Comparison of ENCODE assay signal across 1 cellular context in the genomic region with DNA sequence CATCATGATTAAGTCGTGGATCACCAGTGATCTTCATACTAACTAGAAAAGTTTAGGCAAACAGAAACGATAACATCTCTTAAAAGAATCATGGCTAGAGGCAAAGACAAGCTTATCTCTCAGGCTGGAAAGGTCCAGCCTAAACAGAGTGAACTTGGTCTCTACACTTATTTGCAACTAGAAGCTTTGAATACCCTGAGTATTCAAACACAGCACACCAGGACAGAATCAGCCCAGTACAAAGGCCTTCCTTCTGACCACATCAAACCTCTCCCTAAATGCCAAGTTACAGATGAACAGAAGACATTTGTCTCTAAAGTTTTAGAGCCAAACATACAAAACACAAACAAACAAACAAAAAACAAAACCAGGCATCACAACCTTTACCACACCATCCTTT.
TF ChIP-seq lines count a peak whose summit lies in the region.

No MANE protein-coding gene starts in this region.

TF ChIP-seq in GM23338, 12 proteins besides CTCF, POLR2A, EP300 and RAD21 (continued from another document):
- TF ChIP-seq, protein P1, sequence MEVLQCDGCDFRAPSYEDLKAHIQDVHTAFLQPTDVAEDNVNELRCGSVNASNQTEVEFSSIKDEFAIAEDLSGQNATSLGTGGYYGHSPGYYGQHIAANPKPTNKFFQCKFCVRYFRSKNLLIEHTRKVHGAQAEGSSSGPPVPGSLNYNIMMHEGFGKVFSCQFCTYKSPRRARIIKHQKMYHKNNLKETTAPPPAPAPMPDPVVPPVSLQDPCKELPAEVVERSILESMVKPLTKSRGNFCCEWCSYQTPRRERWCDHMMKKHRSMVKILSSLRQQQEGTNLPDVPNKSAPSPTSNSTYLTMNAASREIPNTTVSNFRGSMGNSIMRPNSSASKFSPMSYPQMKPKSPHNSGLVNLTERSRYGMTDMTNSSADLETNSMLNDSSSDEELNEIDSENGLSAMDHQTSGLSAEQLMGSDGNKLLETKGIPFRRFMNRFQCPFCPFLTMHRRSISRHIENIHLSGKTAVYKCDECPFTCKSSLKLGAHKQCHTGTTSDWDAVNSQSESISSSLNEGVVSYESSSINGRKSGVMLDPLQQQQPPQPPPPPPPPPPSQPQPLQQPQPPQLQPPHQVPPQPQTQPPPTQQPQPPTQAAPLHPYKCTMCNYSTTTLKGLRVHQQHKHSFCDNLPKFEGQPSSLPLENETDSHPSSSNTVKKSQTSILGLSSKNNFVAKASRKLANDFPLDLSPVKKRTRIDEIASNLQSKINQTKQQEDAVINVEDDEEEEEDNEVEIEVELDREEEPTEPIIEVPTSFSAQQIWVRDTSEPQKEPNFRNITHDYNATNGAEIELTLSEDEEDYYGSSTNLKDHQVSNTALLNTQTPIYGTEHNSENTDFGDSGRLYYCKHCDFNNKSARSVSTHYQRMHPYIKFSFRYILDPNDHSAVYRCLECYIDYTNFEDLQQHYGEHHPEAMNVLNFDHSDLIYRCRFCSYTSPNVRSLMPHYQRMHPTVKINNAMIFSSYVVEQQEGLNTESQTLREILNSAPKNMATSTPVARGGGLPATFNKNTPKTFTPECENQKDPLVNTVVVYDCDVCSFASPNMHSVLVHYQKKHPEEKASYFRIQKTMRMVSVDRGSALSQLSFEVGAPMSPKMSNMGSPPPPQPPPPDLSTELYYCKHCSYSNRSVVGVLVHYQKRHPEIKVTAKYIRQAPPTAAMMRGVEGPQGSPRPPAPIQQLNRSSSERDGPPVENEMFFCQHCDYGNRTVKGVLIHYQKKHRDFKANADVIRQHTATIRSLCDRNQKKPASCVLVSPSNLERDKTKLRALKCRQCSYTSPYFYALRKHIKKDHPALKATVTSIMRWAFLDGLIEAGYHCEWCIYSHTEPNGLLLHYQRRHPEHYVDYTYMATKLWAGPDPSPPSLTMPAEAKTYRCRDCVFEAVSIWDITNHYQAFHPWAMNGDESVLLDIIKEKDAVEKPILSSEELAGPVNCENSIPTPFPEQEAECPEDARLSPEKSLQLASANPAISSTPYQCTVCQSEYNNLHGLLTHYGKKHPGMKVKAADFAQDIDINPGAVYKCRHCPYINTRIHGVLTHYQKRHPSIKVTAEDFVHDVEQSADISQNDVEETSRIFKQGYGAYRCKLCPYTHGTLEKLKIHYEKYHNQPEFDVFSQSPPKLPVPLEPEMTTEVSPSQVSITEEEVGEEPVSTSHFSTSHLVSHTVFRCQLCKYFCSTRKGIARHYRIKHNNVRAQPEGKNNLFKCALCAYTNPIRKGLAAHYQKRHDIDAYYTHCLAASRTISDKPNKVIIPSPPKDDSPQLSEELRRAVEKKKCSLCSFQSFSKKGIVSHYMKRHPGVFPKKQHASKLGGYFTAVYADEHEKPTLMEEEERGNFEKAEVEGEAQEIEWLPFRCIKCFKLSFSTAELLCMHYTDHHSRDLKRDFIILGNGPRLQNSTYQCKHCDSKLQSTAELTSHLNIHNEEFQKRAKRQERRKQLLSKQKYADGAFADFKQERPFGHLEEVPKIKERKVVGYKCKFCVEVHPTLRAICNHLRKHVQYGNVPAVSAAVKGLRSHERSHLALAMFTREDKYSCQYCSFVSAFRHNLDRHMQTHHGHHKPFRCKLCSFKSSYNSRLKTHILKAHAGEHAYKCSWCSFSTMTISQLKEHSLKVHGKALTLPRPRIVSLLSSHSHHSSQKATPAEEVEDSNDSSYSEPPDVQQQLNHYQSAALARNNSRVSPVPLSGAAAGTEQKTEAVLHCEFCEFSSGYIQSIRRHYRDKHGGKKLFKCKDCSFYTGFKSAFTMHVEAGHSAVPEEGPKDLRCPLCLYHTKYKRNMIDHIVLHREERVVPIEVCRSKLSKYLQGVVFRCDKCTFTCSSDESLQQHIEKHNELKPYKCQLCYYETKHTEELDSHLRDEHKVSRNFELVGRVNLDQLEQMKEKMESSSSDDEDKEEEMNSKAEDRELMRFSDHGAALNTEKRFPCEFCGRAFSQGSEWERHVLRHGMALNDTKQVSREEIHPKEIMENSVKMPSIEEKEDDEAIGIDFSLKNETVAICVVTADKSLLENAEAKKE (CRISPR knock-in tag; IDR thresholded peaks at IDR 0.05), result no peak
- TF ChIP-seq, protein P2, sequence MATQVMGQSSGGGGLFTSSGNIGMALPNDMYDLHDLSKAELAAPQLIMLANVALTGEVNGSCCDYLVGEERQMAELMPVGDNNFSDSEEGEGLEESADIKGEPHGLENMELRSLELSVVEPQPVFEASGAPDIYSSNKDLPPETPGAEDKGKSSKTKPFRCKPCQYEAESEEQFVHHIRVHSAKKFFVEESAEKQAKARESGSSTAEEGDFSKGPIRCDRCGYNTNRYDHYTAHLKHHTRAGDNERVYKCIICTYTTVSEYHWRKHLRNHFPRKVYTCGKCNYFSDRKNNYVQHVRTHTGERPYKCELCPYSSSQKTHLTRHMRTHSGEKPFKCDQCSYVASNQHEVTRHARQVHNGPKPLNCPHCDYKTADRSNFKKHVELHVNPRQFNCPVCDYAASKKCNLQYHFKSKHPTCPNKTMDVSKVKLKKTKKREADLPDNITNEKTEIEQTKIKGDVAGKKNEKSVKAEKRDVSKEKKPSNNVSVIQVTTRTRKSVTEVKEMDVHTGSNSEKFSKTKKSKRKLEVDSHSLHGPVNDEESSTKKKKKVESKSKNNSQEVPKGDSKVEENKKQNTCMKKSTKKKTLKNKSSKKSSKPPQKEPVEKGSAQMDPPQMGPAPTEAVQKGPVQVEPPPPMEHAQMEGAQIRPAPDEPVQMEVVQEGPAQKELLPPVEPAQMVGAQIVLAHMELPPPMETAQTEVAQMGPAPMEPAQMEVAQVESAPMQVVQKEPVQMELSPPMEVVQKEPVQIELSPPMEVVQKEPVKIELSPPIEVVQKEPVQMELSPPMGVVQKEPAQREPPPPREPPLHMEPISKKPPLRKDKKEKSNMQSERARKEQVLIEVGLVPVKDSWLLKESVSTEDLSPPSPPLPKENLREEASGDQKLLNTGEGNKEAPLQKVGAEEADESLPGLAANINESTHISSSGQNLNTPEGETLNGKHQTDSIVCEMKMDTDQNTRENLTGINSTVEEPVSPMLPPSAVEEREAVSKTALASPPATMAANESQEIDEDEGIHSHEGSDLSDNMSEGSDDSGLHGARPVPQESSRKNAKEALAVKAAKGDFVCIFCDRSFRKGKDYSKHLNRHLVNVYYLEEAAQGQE (IDR thresholded peaks at IDR 0.05; ENCODE audit: unreplicated experiment), result no peak
